ENCODE assay signal across 33 cellular contexts in the genomic region with DNA sequence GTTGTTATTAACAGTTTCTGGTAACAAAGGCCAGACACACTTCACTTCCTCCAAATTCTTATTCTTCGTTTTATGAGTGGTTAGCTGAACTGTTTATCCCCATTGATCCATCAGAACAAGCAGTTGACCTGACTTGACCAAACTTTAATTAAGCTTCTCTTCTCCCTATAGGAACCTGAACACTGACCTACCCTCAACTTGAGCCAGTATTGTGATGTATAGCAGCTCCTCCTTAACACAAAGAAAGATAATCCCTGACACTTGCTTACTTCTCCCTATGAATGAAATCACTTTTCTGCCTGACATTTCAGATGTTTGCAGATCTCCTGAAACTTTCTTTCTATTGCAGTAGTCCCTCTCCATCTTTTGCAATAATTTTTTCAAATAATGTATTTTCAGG. TPM values are rescaled to one million over a fixed set of nuclear protein-coding genes. Genes with fewer than 3 reads are reported as not detected.
"Had no signal": no experiment of that assay in that cellular context is flagged by ENCODE, and none has a peak within 500 bp of the region (broad histone marks: within the 10 kb centered on the region; RNA-seq: fewer than 3 reads in every experiment).

No MANE protein-coding gene starts in this region.

- H3K27me3 Mint-ChIP-seq: activated CD4-positive, alpha-beta memory T cell treated with anti-CD3 and anti-CD28 coated beads for 36 hours; activated CD4-positive, alpha-beta T cell treated with anti-CD3 and anti-CD28 coated beads, Interleukin-2, amount 10 ng/mL, durations not matched to agents 24 days and 14 days; activated naive CD4-positive, alpha-beta T cell treated with anti-CD3 and anti-CD28 coated beads, Interleukin-2, amount 10 ng/mL, durations not matched to agents 7 days and 5 days; activated naive CD8-positive, alpha-beta T cell treated with anti-CD3 and anti-CD28 coated beads, Interleukin-2, amount 10 ng/mL, durations not matched to agents 7 days and 5 days; brain; progenitor cell of endocrine pancreas; stimulated activated memory B cell treated with anti-CD40 and anti-IgM and Interleukin-4, amounts not matched to agents 10 μg/mL and 1 μg/mL and 100 μg/mL, for 72 hours; stimulated activated naive CD8-positive, alpha-beta T cell treated with anti-CD3 and anti-CD28 coated beads, Interleukin-15, amount 100 ng/mL, for 72 hours had no signal

- H3K36me3 Mint-ChIP-seq: activated CD4-positive, alpha-beta memory T cell treated with anti-CD3 and anti-CD28 coated beads for 36 hours; activated naive CD4-positive, alpha-beta T cell treated with anti-CD3 and anti-CD28 coated beads, Interleukin-2, amount 10 ng/mL, durations not matched to agents 7 days and 5 days; activated naive CD8-positive, alpha-beta T cell treated with anti-CD3 and anti-CD28 coated beads, Interleukin-2, amount 10 ng/mL, durations not matched to agents 7 days and 5 days; stimulated activated memory B cell treated with anti-CD40 and anti-IgM and Interleukin-4, amounts not matched to agents 10 μg/mL and 1 μg/mL and 100 μg/mL, for 72 hours had no signal

- H3K4me3 Mint-ChIP-seq: activated CD4-positive, alpha-beta memory T cell treated with anti-CD3 and anti-CD28 coated beads for 36 hours; activated CD4-positive, alpha-beta T cell treated with anti-CD3 and anti-CD28 coated beads, Interleukin-2, amount 10 ng/mL, durations not matched to agents 24 days and 14 days; activated naive CD4-positive, alpha-beta T cell treated with anti-CD3 and anti-CD28 coated beads, Interleukin-2, amount 10 ng/mL, durations not matched to agents 7 days and 5 days; activated naive CD8-positive, alpha-beta T cell treated with anti-CD3 and anti-CD28 coated beads, Interleukin-2, amount 10 ng/mL, durations not matched to agents 7 days and 5 days; activated T-helper 1 cell treated with anti-CD3 and anti-CD28 coated beads, Interleukin-12 subunit alpha, Interleukin-12 subunit beta, Interleukin-2, Interleukin-4 antibody, amounts not matched to agents 30 ng/mL and 10 ng/mL and 1 ng/mL, durations not matched to agents 14 hours and 24 hours and 36 hours; brain; nephron; stimulated activated memory B cell treated with anti-CD40 and anti-IgM and Interleukin-4, amounts not matched to agents 10 μg/mL and 1 μg/mL and 100 μg/mL, for 72 hours; stimulated activated naive CD8-positive, alpha-beta T cell treated with anti-CD3 and anti-CD28 coated beads, Interleukin-15, amount 100 ng/mL, for 72 hours; T-helper 1 cell treated with Interleukin-12 subunit alpha and Interleukin-12 subunit beta and Interleukin-4 antibody, amounts not matched to agents 30 μg/mL and 1 μg/mL, for 36 hours had no signal

- ATAC-seq: activated CD4-positive, CD25-positive, alpha-beta regulatory T cell treated with anti-CD3 and anti-CD28 coated beads, Interleukin-2, amount 50 U/mL, for 24 hours; left colon; right lobe of liver; stimulated activated memory B cell treated with anti-CD40 and anti-IgM and Interleukin-4, amounts not matched to agents 10 μg/mL and 1 μg/mL and 100 μg/mL, for 72 hours; stimulated activated naive CD8-positive, alpha-beta T cell treated with anti-CD3 and anti-CD28 coated beads, Interleukin-15, amount 100 ng/mL, for 72 hours had no signal

- H3K9me3 ChIP-seq: ascending aorta, ovary, right lobe of liver, thyroid gland, upper lobe of left lung, vagina had no signal

- H3K4me1 ChIP-seq: ascending aorta, right lobe of liver, thyroid gland, upper lobe of left lung, vagina had no signal

- H3K27ac ChIP-seq: ascending aorta, cardiac muscle cell, coronary artery, dorsolateral prefrontal cortex, ovary, right lobe of liver, thyroid gland, upper lobe of left lung, vagina, VCaP had no signal

- H3K9me3 Mint-ChIP-seq: activated CD4-positive, alpha-beta memory T cell treated with anti-CD3 and anti-CD28 coated beads for 36 hours; activated CD4-positive, alpha-beta T cell treated with anti-CD3 and anti-CD28 coated beads, Interleukin-2, amount 10 ng/mL, durations not matched to agents 24 days and 14 days; activated naive CD4-positive, alpha-beta T cell treated with anti-CD3 and anti-CD28 coated beads, Interleukin-2, amount 10 ng/mL, durations not matched to agents 7 days and 5 days; activated naive CD8-positive, alpha-beta T cell treated with anti-CD3 and anti-CD28 coated beads, Interleukin-2, amount 10 ng/mL, durations not matched to agents 7 days and 5 days; activated T-helper 1 cell treated with anti-CD3 and anti-CD28 coated beads, Interleukin-12 subunit alpha, Interleukin-12 subunit beta, Interleukin-2, Interleukin-4 antibody, amounts not matched to agents 30 ng/mL and 10 ng/mL and 1 ng/mL, durations not matched to agents 14 hours and 24 hours and 36 hours; brain; nephron; stimulated activated memory B cell treated with anti-CD40 and anti-IgM and Interleukin-4, amounts not matched to agents 10 μg/mL and 1 μg/mL and 100 μg/mL, for 72 hours; T-helper 1 cell treated with Interleukin-12 subunit alpha and Interleukin-12 subunit beta and Interleukin-4 antibody, amounts not matched to agents 30 μg/mL and 1 μg/mL, for 36 hours had no signal

- H3K27ac Mint-ChIP-seq: activated CD4-positive, alpha-beta memory T cell treated with anti-CD3 and anti-CD28 coated beads for 36 hours; activated CD4-positive, alpha-beta T cell treated with anti-CD3 and anti-CD28 coated beads, Interleukin-2, amount 10 ng/mL, durations not matched to agents 24 days and 14 days; activated naive CD4-positive, alpha-beta T cell treated with anti-CD3 and anti-CD28 coated beads, Interleukin-2, amount 10 ng/mL, durations not matched to agents 7 days and 5 days; activated naive CD8-positive, alpha-beta T cell treated with anti-CD3 and anti-CD28 coated beads, Interleukin-2, amount 10 ng/mL, durations not matched to agents 7 days and 5 days; activated T-helper 1 cell treated with anti-CD3 and anti-CD28 coated beads, Interleukin-12 subunit alpha, Interleukin-12 subunit beta, Interleukin-2, Interleukin-4 antibody, amounts not matched to agents 30 ng/mL and 10 ng/mL and 1 ng/mL, durations not matched to agents 14 hours and 24 hours and 36 hours; brain; nephron; progenitor cell of endocrine pancreas; stimulated activated memory B cell treated with anti-CD40 and anti-IgM and Interleukin-4, amounts not matched to agents 10 μg/mL and 1 μg/mL and 100 μg/mL, for 72 hours; stimulated activated naive CD8-positive, alpha-beta T cell treated with anti-CD3 and anti-CD28 coated beads, Interleukin-15, amount 100 ng/mL, for 72 hours; T-helper 1 cell treated with Interleukin-12 subunit alpha and Interleukin-12 subunit beta and Interleukin-4 antibody, amounts not matched to agents 30 μg/mL and 1 μg/mL, for 36 hours had no signal

- H3K4me3 ChIP-seq: ascending aorta, cardiac muscle cell, coronary artery, dorsolateral prefrontal cortex, ovary, right lobe of liver, thyroid gland, upper lobe of left lung, vagina had no signal

- H3K4me1 Mint-ChIP-seq: activated CD4-positive, alpha-beta T cell treated with anti-CD3 and anti-CD28 coated beads, Interleukin-2, amount 10 ng/mL, durations not matched to agents 24 days and 14 days; activated naive CD4-positive, alpha-beta T cell treated with anti-CD3 and anti-CD28 coated beads, Interleukin-2, amount 10 ng/mL, durations not matched to agents 7 days and 5 days; activated naive CD8-positive, alpha-beta T cell treated with anti-CD3 and anti-CD28 coated beads, Interleukin-2, amount 10 ng/mL, durations not matched to agents 7 days and 5 days; brain; nephron; stimulated activated memory B cell treated with anti-CD40 and anti-IgM and Interleukin-4, amounts not matched to agents 10 μg/mL and 1 μg/mL and 100 μg/mL, for 72 hours; stimulated activated naive CD8-positive, alpha-beta T cell treated with anti-CD3 and anti-CD28 coated beads, Interleukin-15, amount 100 ng/mL, for 72 hours had no signal

- H3K36me3 ChIP-seq: ascending aorta, cardiac muscle cell, ovary, right lobe of liver, thyroid gland, upper lobe of left lung, vagina had no signal

- H3K27me3 ChIP-seq: ascending aorta, cardiac muscle cell, dorsolateral prefrontal cortex, ovary, right lobe of liver, thyroid gland, upper lobe of left lung, vagina had no signal

- DNase-seq: activated CD4-positive, alpha-beta memory T cell treated with anti-CD3 and anti-CD28 coated beads for 36 hours; activated CD4-positive, alpha-beta T cell treated with anti-CD3 and anti-CD28 coated beads, Interleukin-2, amount 10 ng/mL, durations not matched to agents 24 days and 14 days; activated CD8-positive, alpha-beta memory T cell treated with anti-CD3 and anti-CD28 coated beads, Interleukin-2, amount 50 U/mL, for 4 hours; activated gamma-delta T cell; activated naive CD4-positive, alpha-beta T cell treated with anti-CD3 and anti-CD28 coated beads, Interleukin-2, amount 10 ng/mL, durations not matched to agents 7 days and 5 days; activated naive CD8-positive, alpha-beta T cell treated with anti-CD3 and anti-CD28 coated beads, Interleukin-2, amount 10 ng/mL, durations not matched to agents 7 days and 5 days; activated T-cell treated with anti-CD3 and anti-CD28 coated beads, Interleukin-2, amount 50 U/mL, for 1 hour; dorsolateral prefrontal cortex; effector memory CD4-positive, alpha-beta T cell; left colon; mammary epithelial cell; ovary; right lobe of liver; stimulated activated CD4-positive, alpha-beta T cell treated with anti-CD3 and anti-CD28 coated beads, Interleukin-12 subunit alpha, Interleukin-12 subunit beta, amount 100 ng/mL, for 4 hours; stimulated activated CD4-positive, alpha-beta T cell treated with anti-CD3 and anti-CD28 coated beads, Interleukin-4, amount 100 ng/mL, for 24 hours; stimulated activated naive CD8-positive, alpha-beta T cell treated with anti-CD3 and anti-CD28 coated beads, Interleukin-15, amount 100 ng/mL, for 72 hours; T-helper 9 cell; thyroid gland; upper lobe of left lung had no signal

RNA-seq across cellular contexts. Expression of a gene that starts 41.9 kb away (rescaled TPM):
- total RNA-seq: activated CD4-positive, alpha-beta T cell treated with anti-CD3 and anti-CD28 coated beads, Interleukin-2, amount 10 ng/mL, durations not matched to agents 24 days and 14 days; activated CD8-positive, alpha-beta memory T cell treated with anti-CD3 and anti-CD28 coated beads for 36 hours; activated T-helper 1 cell treated with anti-CD3 and anti-CD28 coated beads, Interleukin-12 subunit alpha, Interleukin-12 subunit beta, Interleukin-2, Interleukin-4 antibody, amounts not matched to agents 30 ng/mL and 10 ng/mL and 1 ng/mL, durations not matched to agents 14 hours and 24 hours and 36 hours; ascending aorta had no signal
- polyA plus RNA-seq: keratinocyte, mammary epithelial cell had no signal
